ENCODE assay signal across 9 cellular contexts in genomic region chr1:81907569-81907968, GRCh38.
"Had no signal": no experiment of that assay in that cellular context is flagged by ENCODE, and none has a peak within 500 bp of the region (broad histone marks: within the 10 kb centered on the region; RNA-seq: fewer than 3 reads in every experiment).

No MANE protein-coding gene starts in this region.

- H3K27ac ChIP-seq: HL-60 had no signal

- ATAC-seq: GM23338, K562 had no signal

- DNase-seq: H9, HCEC 1CT, IMR-90, KG1 had no signal

- H3K4me3 ChIP-seq: GM23338, K562 had no signal

- H3K4me2 ChIP-seq: GM23338 had no signal

- FAIRE-seq: H1, H54, K562 had no signal

- H2AFZ ChIP-seq: GM23338 had no signal
